In genomic region chr14:73365727-73366126, GRCh38 we compare ENCODE assay signal across 20 cellular contexts.
DNase-seq lines count a peak whose midpoint lies in the region; ATAC-seq, FAIRE-seq and TF ChIP-seq lines count a peak whose summit lies in the region.
"Had no signal": no experiment of that assay in that cellular context is flagged by ENCODE, and none has a peak within 500 bp of the region (broad histone marks: within the 10 kb centered on the region; RNA-seq: fewer than 3 reads in every experiment).

No MANE protein-coding gene starts in this region.

- no peak overlapping the region for H2BK120ac ChIP-seq in IMR-90 (ENCODE audit: low read depth, low read length)

- DNase-seq in IMR-90 (peak; percentile 8), cardiac fibroblast (ENCODE audit: low read depth in 2 of 2) (peak; percentile 5 to 42), fibroblast of the aortic adventitia (ENCODE audit: low read depth) (peak; percentile 49), pancreas (peak in 2 of 6 donors; percentile 30 to 36), iPS-NIHi7 (ENCODE audit: extremely low spot score) (no peak), COLO829 (ENCODE audit: low spot score) (no peak)
- no peak for DNase-seq in activated CD8-positive, alpha-beta memory T cell treated with anti-CD3 and anti-CD28 coated beads for 24 hours
- DNase-seq: CD8-positive, alpha-beta memory T cell; DMS79; H7; NCI-H1417; NCI-H187 treated with DMSO at 0.1 percent for 48 hours; NCI-H226; NCI-H524; SIG-M5 had no signal

- H2BK5ac ChIP-seq in IMR-90 (ENCODE audit: low read depth, low read length, poor library complexity, severe bottlenecking) = no peak overlapping the region

- H4K8ac ChIP-seq in IMR-90 (ENCODE audit: low read depth in 2 of 2, low read length in 2 of 2) = no peak overlapping the region

- H3K14ac ChIP-seq in IMR-90 (replicated peaks; ENCODE audit: low read depth, low read length) = no peak overlapping the region

- H2AK9ac ChIP-seq in IMR-90 (replicated peaks; ENCODE audit: low read depth, low read length, poor library complexity) = no peak overlapping the region

- in situ Hi-C loops in IMR-90 (cut with MboI; ENCODE audit: low sequenced_read_pairs) = no loop called here

- no peak for TF ChIP-seq POLR2A in IMR-90 (IDR thresholded peaks at IDR 0.05; ENCODE audit: low read depth, low read length)

- no peak overlapping the region for H4K91ac ChIP-seq in IMR-90 (ENCODE audit: insufficient read depth, low read depth, low read length)

- no peak overlapping the region for H2BK15ac ChIP-seq in IMR-90 (ENCODE audit: low read depth, low read length)

- peaks cover 6% of the 10 kb centered on the region; the same call in 1 of the 2 replicates for H3K9me1 ChIP-seq in IMR-90 (ENCODE audit: insufficient read depth, low read length)

- POLR2A ChIA-PET in IMR-90 (lab: Charles Lee; ENCODE audit: unreplicated experiment) = no interaction called here

- no peak overlapping the region for H3K56ac ChIP-seq in IMR-90 (ENCODE audit: extremely low read depth, insufficient read depth, low read length)

- no peak for FAIRE-seq in pancreas (lab: Jason Lieb, UNC)
- FAIRE-seq: A204.1, D721Med had no signal

- H3K36me3 ChIP-seq in IMR-90 (ENCODE audit: control insufficient read depth, insufficient read depth, low read length) (peaks cover 5% of the 10 kb centered on the region), pancreas (no peaks in the 10 kb centered on the region)

- no peak overlapping the region for H3K18ac ChIP-seq in IMR-90 (ENCODE audit: low read depth, low read length)

- no peak overlapping the region for H2AFZ ChIP-seq in IMR-90 (replicated peaks; ENCODE audit: low read length, poor library complexity)

- TF ChIP-seq RAD21 in IMR-90 (IDR thresholded peaks at IDR 0.05; ENCODE audit: low read length) = no peak

- H3K4me1 ChIP-seq in IMR-90 (ENCODE audit: control insufficient read depth, insufficient read depth, low read length) (no peaks in the 10 kb centered on the region), pancreas (peaks cover 4 to 11% (median 4%) of the 10 kb centered on the region in 3 donors)
- H3K4me1 ChIP-seq: BLaER1 had no signal

- H3K4me3 ChIP-seq in IMR-90 (ENCODE audit: insufficient read depth, low read depth, low read length) (no peak overlapping the region), cardiac fibroblast (replicated peaks in 1 of 2; ENCODE audit: low read depth in 2 of 2, low read length in 2 of 2) (no peak overlapping the region), fibroblast of the aortic adventitia (ENCODE audit: low read depth, low read length) (no peak overlapping the region), pancreas (no peak overlapping the region)
- H3K4me3 ChIP-seq: BLaER1 had no signal

- TF ChIP-seq CTCF in IMR-90 (conservative IDR thresholded peaks at IDR 0.05; ENCODE audit: low read depth, low read length) (no peak), cardiac fibroblast (IDR thresholded peaks at IDR 0.05; ENCODE audit: low read depth, low read length) (no peak), fibroblast of the aortic adventitia (IDR thresholded peaks at IDR 0.05; ENCODE audit: insufficient read depth, low read length) (no peak), pancreas (IDR thresholded peaks at IDR 0.05) (no peak)

- no CpG with 5 or more reads among the region's 1 CpG for WGBS in IMR-90 (ENCODE audit: extremely low coverage in 2 of 2, insufficient read length in 1 of 2), 2 experiments
- 9 to 15% methylated on average over 1 of the region's 1 CpG for WGBS in pancreas, 2 donors

- H3K9me3 ChIP-seq in IMR-90 (ENCODE audit: control insufficient read depth, insufficient read depth, low read length) (no peaks in the 10 kb centered on the region), pancreas (no peaks in the 10 kb centered on the region)
- H3K9me3 ChIP-seq: BLaER1 had no signal

- CTCF ChIA-PET in IMR-90 (lab: Yijun Ruan, JAX) = interaction anchor here (1.3 kb wide), 1 partner anchor 11 kb away, joined by 3 read pairs; no protein-coding TSS in a partner anchor

- H3K79me1 ChIP-seq in IMR-90 (ENCODE audit: low read depth in 1 of 2, low read length in 2 of 2) = peaks cover 30 to 61% of the 10 kb centered on the region in 2 experiments

- no peak overlapping the region for H3K4ac ChIP-seq in IMR-90 (ENCODE audit: low read depth, low read length)

- H4K5ac ChIP-seq in IMR-90 (ENCODE audit: low read depth, low read length) = no peak overlapping the region

- ATAC-seq in IMR-90 (ENCODE audit: low read depth) (no peak), pancreas (peak; percentile 64 to 97 (median 84)), GM18867 (IDR thresholded peaks at IDR 0.05; ENCODE audit: unreplicated experiment) (no peak)

- no peak overlapping the region for H3K4me2 ChIP-seq in IMR-90 (ENCODE audit: low read depth, low read length)
- H3K4me2 ChIP-seq: BLaER1 had no signal

- no peak overlapping the region for H2BK20ac ChIP-seq in IMR-90 (ENCODE audit: low read depth, low read length)

- H3K27ac ChIP-seq in IMR-90 (ENCODE audit: insufficient read depth, low read length) = no peak overlapping the region
- H3K27ac ChIP-seq in pancreas = peak overlapping the region in 1 of 4 donors; percentile 57
- H3K27ac ChIP-seq: BLaER1, RWPE1 had no signal

- H3K9ac ChIP-seq in IMR-90 (ENCODE audit: low read depth, low read length) = no peak overlapping the region
- H3K9ac ChIP-seq: BLaER1 had no signal

- H3K27me3 ChIP-seq in IMR-90 (ENCODE audit: control insufficient read depth, insufficient read depth, low read length) (no peaks in the 10 kb centered on the region), pancreas (no peaks in the 10 kb centered on the region)
- H3K27me3 ChIP-seq: BLaER1 had no signal

- dilution Hi-C loops in IMR-90 (cut with HindIII; ENCODE audit: low sequenced_read_pairs, unreplicated experiment) = no loop called here

- intact Hi-C loops in IMR-90 (cut with micrococcal nuclease) = no loop called here
- intact Hi-C loops in pancreas (cut with DNase I) = no loop called here

- no peak overlapping the region for H2AK5ac ChIP-seq in IMR-90 (ENCODE audit: low read depth, low read length)

- H3K23ac ChIP-seq in IMR-90 (ENCODE audit: low read depth, low read length) = no peak overlapping the region

- BruUV-seq in IMR-90 (replicated peaks; lab: Mats Ljungman, UMichigan) = no TSS peak

- peaks cover 7% of the 10 kb centered on the region; the same call in 1 of the 2 replicates for H4K20me1 ChIP-seq in IMR-90 (ENCODE audit: insufficient read depth, low read length)
- H4K20me1 ChIP-seq: BLaER1 had no signal

TF ChIP-seq in IMR-90, 13 proteins besides CTCF, POLR2A, EP300 and RAD21:
- TF ChIP-seq FOS (IDR thresholded peaks at IDR 0.05; ENCODE audit: low read depth, low read length) (no peak), ELK1 (IDR thresholded peaks at IDR 0.05; ENCODE audit: borderline replicate concordance, low read depth, low read length) (no peak), NFE2L2 (IDR thresholded peaks at IDR 0.05; ENCODE audit: low read depth, low read length) (no peak), CHD1 (IDR thresholded peaks at IDR 0.05; ENCODE audit: low read depth, low read length) (no peak), MAFK (IDR thresholded peaks at IDR 0.05; ENCODE audit: low read depth, low read length) (no peak), RCOR1 (IDR thresholded peaks at IDR 0.05; ENCODE audit: insufficient replicate concordance, low read length) (no peak), MAZ (IDR thresholded peaks at IDR 0.05; ENCODE audit: borderline replicate concordance, low read depth, low read length) (no peak), MXI1 (IDR thresholded peaks at IDR 0.05; ENCODE audit: borderline replicate concordance, low read depth, low read length) (no peak), CEBPB (IDR thresholded peaks at IDR 0.05; ENCODE audit: low read depth, low read length) (no peak), BHLHE40 (IDR thresholded peaks at IDR 0.05; ENCODE audit: low read depth, low read length) (no peak), RFX5 (IDR thresholded peaks at IDR 0.05; ENCODE audit: low read depth, low read length) (no peak), SMC3 (IDR thresholded peaks at IDR 0.05; ENCODE audit: low read depth, low read length) (no peak)
- TF ChIP-seq, protein P1, sequence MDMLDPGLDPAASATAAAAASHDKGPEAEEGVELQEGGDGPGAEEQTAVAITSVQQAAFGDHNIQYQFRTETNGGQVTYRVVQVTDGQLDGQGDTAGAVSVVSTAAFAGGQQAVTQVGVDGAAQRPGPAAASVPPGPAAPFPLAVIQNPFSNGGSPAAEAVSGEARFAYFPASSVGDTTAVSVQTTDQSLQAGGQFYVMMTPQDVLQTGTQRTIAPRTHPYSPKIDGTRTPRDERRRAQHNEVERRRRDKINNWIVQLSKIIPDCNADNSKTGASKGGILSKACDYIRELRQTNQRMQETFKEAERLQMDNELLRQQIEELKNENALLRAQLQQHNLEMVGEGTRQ (IDR thresholded peaks at IDR 0.05; ENCODE audit: low read depth, low read length) = no peak

Comparison
In these comparisons a context has a peak if more than half of its experiments do, and no peak if none do; other contexts are left out.
1. ATAC-seq: peak in pancreas (4 of 4); none in IMR-90 (single experiment) and GM18867 (single experiment).
2. DNase-seq: peak in IMR-90 (single experiment), cardiac fibroblast (2 of 2) and fibroblast of the aortic adventitia (single experiment); none in iPS-NIHi7 (single experiment), COLO829 (single experiment) and activated CD8-positive, alpha-beta memory T cell treated with anti-CD3 and anti-CD28 coated beads for 24 hours (single experiment).